10 cellular contexts compared by ENCODE assay signal in the genomic region with DNA sequence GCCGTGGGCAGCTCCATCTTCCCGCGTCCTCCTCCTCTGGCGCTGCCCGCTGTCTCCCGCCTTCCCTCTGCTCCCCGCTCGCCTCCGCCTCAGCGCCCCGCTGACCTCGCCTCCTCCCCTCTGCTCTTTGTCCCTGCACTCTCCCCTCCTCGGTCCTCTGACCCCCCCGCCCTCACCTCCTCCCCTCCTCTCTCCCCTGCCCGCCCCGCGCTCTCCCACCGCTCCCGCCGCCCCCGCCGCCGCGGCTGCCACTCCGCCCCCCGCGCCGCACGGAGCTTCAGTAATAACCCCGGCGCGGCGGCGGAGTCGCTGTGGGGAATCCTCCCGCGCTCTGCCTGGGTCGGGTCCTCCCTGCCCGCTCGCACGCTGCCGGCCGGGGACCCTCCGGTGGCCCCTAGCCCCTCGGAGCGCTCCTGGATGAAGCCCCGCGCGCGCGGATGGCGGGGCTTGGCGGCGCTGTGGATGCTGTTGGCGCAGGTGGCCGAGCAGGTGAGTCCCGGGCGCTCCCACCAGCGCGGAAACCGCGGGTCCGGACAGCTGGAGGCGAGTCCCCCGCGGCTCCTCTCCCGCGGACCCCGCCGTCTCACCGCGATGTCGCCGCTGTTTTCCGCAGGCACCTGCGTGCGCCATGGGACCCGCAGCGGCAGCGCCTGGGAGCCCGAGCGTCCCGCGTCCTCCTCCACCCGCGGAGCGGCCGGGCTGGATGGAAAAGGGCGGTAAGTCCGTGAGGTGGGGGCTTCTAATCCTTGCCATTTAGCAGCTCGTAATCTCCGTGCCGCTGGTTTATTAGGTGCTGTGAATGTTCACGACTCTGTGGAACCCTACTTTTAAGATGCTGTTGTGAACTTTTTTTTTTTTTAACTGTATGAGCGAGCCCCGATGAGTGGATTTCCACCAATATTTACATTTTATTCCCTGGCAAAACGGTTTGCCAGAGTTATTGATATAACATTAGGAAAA. TPM values are rescaled to one million over a fixed set of nuclear protein-coding genes. Genes with fewer than 3 reads are reported as not detected.
DNase-seq lines count a peak whose midpoint lies in the region; ATAC-seq and TF ChIP-seq lines count a peak whose summit lies in the region.
"Had no signal": no experiment of that assay in that cellular context is flagged by ENCODE, and none has a peak within 500 bp of the region (broad histone marks: within the 10 kb centered on the region; RNA-seq: fewer than 3 reads in every experiment).

A gene with protein sequence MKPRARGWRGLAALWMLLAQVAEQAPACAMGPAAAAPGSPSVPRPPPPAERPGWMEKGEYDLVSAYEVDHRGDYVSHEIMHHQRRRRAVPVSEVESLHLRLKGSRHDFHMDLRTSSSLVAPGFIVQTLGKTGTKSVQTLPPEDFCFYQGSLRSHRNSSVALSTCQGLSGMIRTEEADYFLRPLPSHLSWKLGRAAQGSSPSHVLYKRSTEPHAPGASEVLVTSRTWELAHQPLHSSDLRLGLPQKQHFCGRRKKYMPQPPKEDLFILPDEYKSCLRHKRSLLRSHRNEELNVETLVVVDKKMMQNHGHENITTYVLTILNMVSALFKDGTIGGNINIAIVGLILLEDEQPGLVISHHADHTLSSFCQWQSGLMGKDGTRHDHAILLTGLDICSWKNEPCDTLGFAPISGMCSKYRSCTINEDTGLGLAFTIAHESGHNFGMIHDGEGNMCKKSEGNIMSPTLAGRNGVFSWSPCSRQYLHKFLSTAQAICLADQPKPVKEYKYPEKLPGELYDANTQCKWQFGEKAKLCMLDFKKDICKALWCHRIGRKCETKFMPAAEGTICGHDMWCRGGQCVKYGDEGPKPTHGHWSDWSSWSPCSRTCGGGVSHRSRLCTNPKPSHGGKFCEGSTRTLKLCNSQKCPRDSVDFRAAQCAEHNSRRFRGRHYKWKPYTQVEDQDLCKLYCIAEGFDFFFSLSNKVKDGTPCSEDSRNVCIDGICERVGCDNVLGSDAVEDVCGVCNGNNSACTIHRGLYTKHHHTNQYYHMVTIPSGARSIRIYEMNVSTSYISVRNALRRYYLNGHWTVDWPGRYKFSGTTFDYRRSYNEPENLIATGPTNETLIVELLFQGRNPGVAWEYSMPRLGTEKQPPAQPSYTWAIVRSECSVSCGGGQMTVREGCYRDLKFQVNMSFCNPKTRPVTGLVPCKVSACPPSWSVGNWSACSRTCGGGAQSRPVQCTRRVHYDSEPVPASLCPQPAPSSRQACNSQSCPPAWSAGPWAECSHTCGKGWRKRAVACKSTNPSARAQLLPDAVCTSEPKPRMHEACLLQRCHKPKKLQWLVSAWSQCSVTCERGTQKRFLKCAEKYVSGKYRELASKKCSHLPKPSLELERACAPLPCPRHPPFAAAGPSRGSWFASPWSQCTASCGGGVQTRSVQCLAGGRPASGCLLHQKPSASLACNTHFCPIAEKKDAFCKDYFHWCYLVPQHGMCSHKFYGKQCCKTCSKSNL (plus strand): TSS at position 280 of the 960 bp plus-strand sequence. CDS start 138 bp downstream, at position 418.

- H3K9me3 ChIP-seq in lung (ENCODE audit: control insufficient read depth in 2 of 2, insufficient read depth in 1 of 2, low read length in 1 of 2) = peaks cover 0 to 4% of the 10 kb centered on the region in 2 donors

- no peaks in the 10 kb centered on the region for H3K36me3 Mint-ChIP-seq in activated naive CD4-positive, alpha-beta T cell treated with anti-CD3 and anti-CD28 coated beads for 36 hours (ENCODE audit: low read depth)
- H3K36me3 Mint-ChIP-seq in brain = no peaks in the 10 kb centered on the region
- no peaks in the 10 kb centered on the region for H3K36me3 Mint-ChIP-seq in type B pancreatic cell

- no peak for DNase-seq in activated naive CD4-positive, alpha-beta T cell treated with anti-CD3 and anti-CD28 coated beads for 36 hours
- DNase-seq in activated naive CD4-positive, alpha-beta T cell (lab: John Stamatoyannopoulos, UW) = no peak
- no peak for DNase-seq in lung (ENCODE audit: low spot score)
- DNase-seq in type B pancreatic cell (ENCODE audit: extremely low spot score, unreplicated experiment) = no peak
- no peak for DNase-seq in mucosa of gallbladder (ENCODE audit: low spot score)
- no peak for DNase-seq in occipital lobe (lab: John Stamatoyannopoulos, UW)
- DNase-seq: activated CD4-positive, alpha-beta T cell treated with anti-CD3 and anti-CD28 coated beads, Interleukin-2, amount 50 U/mL, for 48 hours; stimulated activated naive CD8-positive, alpha-beta T cell treated with anti-CD3 and anti-CD28 coated beads, Interleukin-15, amount 100 ng/mL, for 72 hours had no signal

- H3K27me3 Mint-ChIP-seq in activated naive CD4-positive, alpha-beta T cell treated with anti-CD3 and anti-CD28 coated beads for 36 hours (ENCODE audit: low read depth) = peaks cover 29% of the 10 kb centered on the region
- peaks cover 52% of the 10 kb centered on the region for H3K27me3 Mint-ChIP-seq in brain
- peaks cover 44% of the 10 kb centered on the region for H3K27me3 Mint-ChIP-seq in type B pancreatic cell

- intact Hi-C loops in activated naive CD4-positive, alpha-beta T cell treated with anti-CD3 and anti-CD28 coated beads for 36 hours (cut with micrococcal nuclease) = loop anchor here (1.0 to 10.0 kb wide), 5 partner anchors 254 to 1434 kb away; a partner anchor contains a TSS

- ATAC-seq in lung (ENCODE audit: insufficient read depth, low FRiP score) = no peak
- ATAC-seq in GM21528 (IDR thresholded peaks at IDR 0.05; ENCODE audit: low FRiP score, unreplicated experiment) = no peak
- ATAC-seq: stimulated activated naive CD8-positive, alpha-beta T cell treated with anti-CD3 and anti-CD28 coated beads, Interleukin-15, amount 100 ng/mL, for 72 hours had no signal

- CTCF ChIA-PET in activated naive CD4-positive, alpha-beta T cell treated with anti-CD3 and anti-CD28 coated beads for 36 hours (lab: Charles Lee) = interaction anchor here (0.6 to 2.0 kb wide), 6 partner anchors 9 to 1242 kb away, joined by 3 to 11 read pairs (median 4); a partner anchor contains a TSS

- no peak within 1 kb of the TSS for H3K27ac Mint-ChIP-seq in activated naive CD4-positive, alpha-beta T cell treated with anti-CD3 and anti-CD28 coated beads for 36 hours
- H3K27ac Mint-ChIP-seq in brain (no peak within 1 kb of the TSS), type B pancreatic cell (no peak within 1 kb of the TSS)
- H3K27ac Mint-ChIP-seq: stimulated activated naive CD8-positive, alpha-beta T cell treated with anti-CD3 and anti-CD28 coated beads, Interleukin-15, amount 100 ng/mL, for 72 hours had no signal

- peak within 1 kb of the TSS; percentile 3 for H3K4me3 ChIP-seq in lung

- peaks cover 0 to 10% of the 10 kb centered on the region in 2 donors for H3K4me1 ChIP-seq in lung (ENCODE audit: control insufficient read depth in 2 of 2, insufficient read depth in 2 of 2, low read length in 2 of 2)

- H3K36me3 ChIP-seq in lung (ENCODE audit: control insufficient read depth in 2 of 2, insufficient read depth in 2 of 2, low read length in 2 of 2) = no peaks in the 10 kb centered on the region

- peaks cover 11% of the 10 kb centered on the region for H3K27me3 ChIP-seq in lung (ENCODE audit: control insufficient read depth, insufficient read depth)

- peaks cover 10% of the 10 kb centered on the region for H3K4me1 Mint-ChIP-seq in activated naive CD4-positive, alpha-beta T cell treated with anti-CD3 and anti-CD28 coated beads for 36 hours (ENCODE audit: low read depth)
- peaks cover 11% of the 10 kb centered on the region for H3K4me1 Mint-ChIP-seq in brain
- peaks cover 7% of the 10 kb centered on the region for H3K4me1 Mint-ChIP-seq in type B pancreatic cell (ENCODE audit: unreplicated experiment)

- no peak within 1 kb of the TSS for H3K27ac ChIP-seq in lung (ENCODE audit: low read depth in 1 of 2, low read length in 1 of 2)

- 2% methylated on average over 84 to 97 of the region's 97 CpGs for WGBS in lung, 2 donors

- no peak for TF ChIP-seq CTCF in brain (conservative IDR thresholded peaks at IDR 0.05)
- no peak for TF ChIP-seq CTCF in lung (IDR thresholded peaks at IDR 0.05; ENCODE audit: control extremely low read depth, extremely low read depth)
- no peak for TF ChIP-seq CTCF in type B pancreatic cell (conservative IDR thresholded peaks at IDR 0.05)

- no peaks in the 10 kb centered on the region for H3K9me3 Mint-ChIP-seq in activated naive CD4-positive, alpha-beta T cell treated with anti-CD3 and anti-CD28 coated beads for 36 hours
- H3K9me3 Mint-ChIP-seq in brain (peaks cover 0 to 4% (median 4%) of the 10 kb centered on the region in 5 experiments), type B pancreatic cell (no peaks in the 10 kb centered on the region)
- H3K9me3 Mint-ChIP-seq: stimulated activated naive CD8-positive, alpha-beta T cell treated with anti-CD3 and anti-CD28 coated beads, Interleukin-15, amount 100 ng/mL, for 72 hours had no signal

- H3K4me3 Mint-ChIP-seq in activated naive CD4-positive, alpha-beta T cell treated with anti-CD3 and anti-CD28 coated beads for 36 hours = peak within 1 kb of the TSS; percentile 4
- H3K4me3 Mint-ChIP-seq in brain (peak within 1 kb of the TSS; percentile 79 to 90 (median 82)), type B pancreatic cell (peak within 1 kb of the TSS; percentile 84)

RNA-seq across cellular contexts. Expression of the gene that starts here (rescaled TPM):
- not detected for total RNA-seq in activated naive CD4-positive, alpha-beta T cell treated with anti-CD3 and anti-CD28 coated beads for 36 hours
- polyA plus RNA-seq in brain (ENCODE audit: insufficient read depth, low read depth, low replicate concordance) (0.19 TPM), lung (not detected)
- total RNA-seq in lung (under 1 TPM; 0.09 to 0.97 TPM), type B pancreatic cell (ENCODE audit: low replicate concordance) (2.0 and 23.3 TPM in 2 replicates), mucosa of gallbladder (0.78 TPM), occipital lobe (0.62 TPM)

Comparison
In these comparisons a context has a peak if more than half of its experiments do, and no peak if none do; other contexts are left out.
1. H3K4me3 Mint-ChIP-seq: peak in every context shown above with its lines; median percentile 84 in type B pancreatic cell; 82 in brain; 4 in activated naive CD4-positive, alpha-beta T cell treated with anti-CD3 and anti-CD28 coated beads for 36 hours.